8 cellular contexts compared by ENCODE assay signal in the genomic region with DNA sequence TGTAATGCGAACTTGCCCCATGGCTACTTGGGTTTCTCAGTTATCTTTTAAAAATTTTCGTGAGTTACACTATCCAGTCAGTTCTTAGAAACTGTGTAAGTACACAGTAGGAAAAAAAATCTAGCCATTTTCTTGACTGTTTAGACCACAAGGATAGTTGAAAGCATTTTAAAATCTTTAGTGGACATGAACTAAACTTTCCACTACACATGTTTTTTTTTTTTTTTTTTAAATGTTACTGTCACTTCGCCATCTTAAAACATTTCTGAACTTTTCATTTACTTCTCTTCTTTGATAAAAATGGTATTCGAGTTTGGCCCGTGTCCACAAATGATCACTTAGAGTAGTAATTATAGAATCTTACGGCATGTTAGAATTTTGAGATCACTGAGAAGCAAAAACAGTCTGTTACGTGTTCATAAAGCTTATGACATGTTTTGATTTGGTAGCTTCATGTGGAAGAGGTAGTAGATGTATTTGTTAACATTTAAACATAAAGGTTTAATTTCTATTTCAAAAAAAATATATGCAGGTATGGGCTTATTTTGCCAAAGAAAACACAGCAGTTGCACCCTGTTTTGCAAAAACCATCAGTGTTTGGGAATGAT. TPM values are rescaled to one million over a fixed set of nuclear protein-coding genes. Genes with fewer than 3 reads are reported as not detected.
A peak's percentile ranks its signal among the peaks of the same experiment; 100 is the strongest.
DNase-seq lines count a peak whose midpoint lies in the region; ATAC-seq and TF ChIP-seq lines count a peak whose summit lies in the region.

No MANE protein-coding gene starts in this region.

- peak overlapping the region; percentile 94 to 99 (median 98) for H3K27ac ChIP-seq in BLaER1 treated with 17β-estradiol and CSF1 and Interleukin-3, amounts not matched to agents 10 nM and 100 nM

- H3K4me3 Mint-ChIP-seq in naive thymus-derived CD8-positive, alpha-beta T cell = peak overlapping the region; percentile 94 to 100 (median 98)

- no peaks in the 10 kb centered on the region for H3K9me3 ChIP-seq in BLaER1 treated with 17β-estradiol and CSF1 and Interleukin-3, amounts not matched to agents 10 nM and 100 nM (replicated peaks in 1 of 11)

- no peaks in the 10 kb centered on the region for H3K9me3 Mint-ChIP-seq in naive thymus-derived CD8-positive, alpha-beta T cell

- POLR2A ChIA-PET in naive thymus-derived CD8-positive, alpha-beta T cell (lab: Charles Lee) = interaction anchor here (0.7 to 1.8 kb wide), 4 partner anchors 13 to 221 kb away, joined by 3 to 5 read pairs (median 4); no protein-coding TSS in a partner anchor

- peak overlapping the region; percentile 92 to 99 (median 97) for H3K9ac ChIP-seq in BLaER1 treated with 17β-estradiol and CSF1 and Interleukin-3, amounts not matched to agents 10 nM and 100 nM

- H3K4me2 ChIP-seq in BLaER1 treated with 17β-estradiol and CSF1 and Interleukin-3, amounts not matched to agents 10 nM and 100 nM = peak overlapping the region; percentile 70 to 93 (median 80)

- H3K36me3 ChIP-seq in BLaER1 treated with 17β-estradiol and CSF1 and Interleukin-3, amounts not matched to agents 10 nM and 100 nM = peaks cover 25 to 45% (median 38%) of the 10 kb centered on the region in 11 experiments; a peak in 21 of 22 replicates

- peak overlapping the region; percentile 98 to 100 (median 99) for H3K27ac Mint-ChIP-seq in naive thymus-derived CD8-positive, alpha-beta T cell

- H3K36me3 Mint-ChIP-seq in naive thymus-derived CD8-positive, alpha-beta T cell = peaks cover 0 to 37% (median 4%) of the 10 kb centered on the region in 3 donors

- no peak for TF ChIP-seq CTCF in LNCaP clone FGC (IDR thresholded peaks at IDR 0.05; ENCODE audit: control insufficient read depth, extremely low read depth, insufficient read depth)

- peaks cover 21 to 41% (median 30%) of the 10 kb centered on the region in 10 experiments for H3K4me1 ChIP-seq in BLaER1 treated with 17β-estradiol and CSF1 and Interleukin-3, amounts not matched to agents 10 nM and 100 nM

- no peaks in the 10 kb centered on the region for H3K27me3 Mint-ChIP-seq in naive thymus-derived CD8-positive, alpha-beta T cell

- H3K4me3 ChIP-seq in BLaER1 treated with 17β-estradiol and CSF1 and Interleukin-3, amounts not matched to agents 10 nM and 100 nM = peak overlapping the region; percentile 71 to 85 (median 75)
- H3K4me3 ChIP-seq in LNCaP clone FGC (ENCODE audit: low read depth, low read length) = peak overlapping the region; percentile 82

- ATAC-seq in naive thymus-derived CD8-positive, alpha-beta T cell = no peak
- ATAC-seq in GM18519 (IDR thresholded peaks at IDR 0.05; ENCODE audit: low FRiP score, unreplicated experiment) = no peak

- H3K4me1 Mint-ChIP-seq in naive thymus-derived CD8-positive, alpha-beta T cell = peaks cover 18 to 58% (median 44%) of the 10 kb centered on the region in 4 donors

- H3K27me3 ChIP-seq in BLaER1 treated with 17β-estradiol and CSF1 and Interleukin-3, amounts not matched to agents 10 nM and 100 nM = no peaks in the 10 kb centered on the region

- peaks cover 0 to 33% (median 12%) of the 10 kb centered on the region in 11 experiments; a peak in 17 of 22 replicates for H4K20me1 ChIP-seq in BLaER1 treated with 17β-estradiol and CSF1 and Interleukin-3, amounts not matched to agents 10 nM and 100 nM

- no peak for DNase-seq in LNCaP clone FGC (ENCODE audit: low read depth)
- peak; percentile 34 for DNase-seq in dermis blood vessel endothelial cell
- DNase-seq in naive thymus-derived CD8-positive, alpha-beta T cell = no peak
- no peak for DNase-seq in posterior vena cava (ENCODE audit: low spot score)
- no peak for DNase-seq in amniotic stem cell (lab: John Stamatoyannopoulos, UW)
- no peak for DNase-seq in globus pallidus (ENCODE audit: low spot score)

- intact Hi-C loops in posterior vena cava (cut with DNase I) = no loop called here

RNA-seq across cellular contexts. Expression of a gene that starts 1.0 kb away (rescaled TPM):
- total RNA-seq in dermis blood vessel endothelial cell = 10.6 and 13.0 TPM in 2 replicates
- 10 to 100 TPM; 34.0 to 36.5 TPM for total RNA-seq in naive thymus-derived CD8-positive, alpha-beta T cell
- polyA plus RNA-seq in naive thymus-derived CD8-positive, alpha-beta T cell = 10 to 100 TPM; 15.1 to 40.6 (median 28.2) TPM
- 10 to 100 TPM; 42.5 to 62.9 TPM for total RNA-seq in posterior vena cava
